22 cellular contexts compared by ENCODE assay signal in the genomic region with DNA sequence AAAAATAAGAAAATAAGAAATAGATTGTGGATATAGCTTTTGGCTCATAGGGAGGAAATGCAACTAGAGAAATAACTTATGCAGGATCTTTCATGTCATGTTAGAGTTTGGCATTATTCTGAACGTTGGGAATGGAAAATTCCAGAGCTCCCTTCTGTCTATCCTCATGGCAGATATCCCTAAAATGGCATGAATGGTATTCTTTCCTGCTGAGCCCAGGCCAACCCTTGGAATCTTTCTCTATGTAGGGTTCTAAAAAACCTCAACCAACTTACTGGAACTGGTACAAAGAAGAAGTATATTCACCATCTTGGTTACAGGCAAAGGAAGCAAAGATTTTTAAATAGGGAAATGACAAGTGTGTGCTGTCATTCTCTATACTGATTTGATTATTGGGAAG.
"Had no signal": no experiment of that assay in that cellular context is flagged by ENCODE, and none has a peak within 500 bp of the region (broad histone marks: within the 10 kb centered on the region; RNA-seq: fewer than 3 reads in every experiment).

No MANE protein-coding gene starts in this region.

- H3K9me3 ChIP-seq: left ventricle myocardium inferior, right lobe of liver, testis, uterus had no signal

- H3K27me3 Mint-ChIP-seq: activated naive CD4-positive, alpha-beta T cell treated with anti-CD3 and anti-CD28 coated beads, Interleukin-2, amount 50 U/mL, for 24 hours had no signal

- DNase-seq: activated gamma-delta T cell treated with Interleukin-2 at 50 U/mL for 16 hours; activated T-cell treated with anti-CD3 and anti-CD28 coated beads, Interleukin-2, amount 50 U/mL, for 1 hour; aorta; cerebellar nuclear complex; cortex of kidney; endodermal cell; foreskin keratinocyte; left ventricle myocardium inferior; midbrain; nephron progenitor cell; right lobe of liver; small intestine; stimulated activated CD4-positive, alpha-beta T cell treated with anti-CD3 and anti-CD28 coated beads, Interleukin-15, amount 100 ng/mL, for 24 hours; stimulated activated CD4-positive, alpha-beta T cell treated with anti-CD3 and anti-CD28 coated beads, Interleukin-2, amount 100 ng/mL, for 48 hours; stimulated activated CD8-positive, alpha-beta memory T cell treated with anti-CD3 and anti-CD28 coated beads, Interleukin-4, amount 100 ng/mL, for 48 hours; stimulated activated naive B cell treated with anti-CD40 and anti-IgM and Interleukin-4, amounts not matched to agents 10 μg/mL and 1 μg/mL and 100 μg/mL, for 72 hours; T-helper 1 cell; testis; trophoblast cell; uterus had no signal

- H3K4me3 Mint-ChIP-seq: activated naive CD4-positive, alpha-beta T cell treated with anti-CD3 and anti-CD28 coated beads, Interleukin-2, amount 50 U/mL, for 24 hours; endodermal cell; nephron progenitor cell; stimulated activated naive B cell treated with anti-CD40 and anti-IgM and Interleukin-4, amounts not matched to agents 10 μg/mL and 1 μg/mL and 100 μg/mL, for 72 hours had no signal

- H3K9me3 Mint-ChIP-seq: activated naive CD4-positive, alpha-beta T cell treated with anti-CD3 and anti-CD28 coated beads, Interleukin-2, amount 50 U/mL, for 24 hours had no signal

- H3K27me3 ChIP-seq: right lobe of liver, testis, uterus had no signal

- H3K27ac Mint-ChIP-seq: activated naive CD4-positive, alpha-beta T cell treated with anti-CD3 and anti-CD28 coated beads, Interleukin-2, amount 50 U/mL, for 24 hours; endodermal cell; nephron progenitor cell; stimulated activated naive B cell treated with anti-CD40 and anti-IgM and Interleukin-4, amounts not matched to agents 10 μg/mL and 1 μg/mL and 100 μg/mL, for 72 hours had no signal

- H3K36me3 Mint-ChIP-seq: activated naive CD4-positive, alpha-beta T cell treated with anti-CD3 and anti-CD28 coated beads, Interleukin-2, amount 50 U/mL, for 24 hours had no signal

- H3K4me1 ChIP-seq: testis, uterus had no signal

- H3K36me3 ChIP-seq: left ventricle myocardium inferior, right lobe of liver, uterus, WERI-Rb-1 had no signal

- H3K4me3 ChIP-seq: left ventricle myocardium inferior, right lobe of liver, testis, uterus had no signal
